2 cellular contexts compared by ENCODE assay signal in the genomic region with DNA sequence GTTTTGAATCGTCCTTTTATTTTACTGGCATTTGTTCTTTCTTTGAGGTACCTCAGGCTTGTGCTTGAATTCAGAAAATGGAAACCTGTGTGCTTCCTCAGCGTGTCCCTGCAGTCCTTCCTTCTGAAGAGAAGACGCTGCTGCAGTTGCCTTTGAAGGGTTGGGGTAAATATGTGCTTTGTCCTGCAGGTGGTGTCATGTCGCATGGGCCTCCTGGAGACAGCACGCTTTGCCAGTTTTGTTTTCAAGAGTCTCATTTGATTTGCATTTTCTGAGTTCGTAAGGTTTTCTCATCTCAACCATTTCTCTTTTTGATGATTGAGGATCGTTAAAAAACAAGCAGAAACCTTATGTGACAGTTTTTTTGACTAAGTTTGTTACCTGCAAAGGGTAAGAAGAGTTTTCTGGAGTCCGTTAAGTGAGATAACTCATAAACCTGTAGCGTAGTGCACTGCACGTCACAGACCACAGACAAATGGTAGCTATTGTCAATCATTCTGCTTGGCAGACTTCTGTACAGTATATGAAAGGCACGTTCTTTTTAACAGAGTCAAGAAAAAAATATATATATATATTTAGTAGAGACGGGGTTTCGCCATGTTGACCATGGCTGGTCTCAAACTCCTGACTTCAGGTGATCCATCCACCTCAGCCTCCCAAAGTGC.
A peak's percentile ranks its signal among the peaks of the same experiment; 100 is the strongest.
TF ChIP-seq lines count a peak whose summit lies in the region.

No MANE protein-coding gene starts in this region.

TF ChIP-seq in SK-N-SH treated with all-trans-retinoic acid at 6 μM for 48 hours, 23 proteins besides CTCF, POLR2A, EP300 and RAD21 (continued from another document):
- TF ChIP-seq, protein P1, sequence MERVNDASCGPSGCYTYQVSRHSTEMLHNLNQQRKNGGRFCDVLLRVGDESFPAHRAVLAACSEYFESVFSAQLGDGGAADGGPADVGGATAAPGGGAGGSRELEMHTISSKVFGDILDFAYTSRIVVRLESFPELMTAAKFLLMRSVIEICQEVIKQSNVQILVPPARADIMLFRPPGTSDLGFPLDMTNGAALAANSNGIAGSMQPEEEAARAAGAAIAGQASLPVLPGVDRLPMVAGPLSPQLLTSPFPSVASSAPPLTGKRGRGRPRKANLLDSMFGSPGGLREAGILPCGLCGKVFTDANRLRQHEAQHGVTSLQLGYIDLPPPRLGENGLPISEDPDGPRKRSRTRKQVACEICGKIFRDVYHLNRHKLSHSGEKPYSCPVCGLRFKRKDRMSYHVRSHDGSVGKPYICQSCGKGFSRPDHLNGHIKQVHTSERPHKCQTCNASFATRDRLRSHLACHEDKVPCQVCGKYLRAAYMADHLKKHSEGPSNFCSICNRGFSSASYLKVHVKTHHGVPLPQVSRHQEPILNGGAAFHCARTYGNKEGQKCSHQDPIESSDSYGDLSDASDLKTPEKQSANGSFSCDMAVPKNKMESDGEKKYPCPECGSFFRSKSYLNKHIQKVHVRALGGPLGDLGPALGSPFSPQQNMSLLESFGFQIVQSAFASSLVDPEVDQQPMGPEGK (CRISPR knock-in tag; IDR thresholded peaks at IDR 0.05; ENCODE audit: borderline replicate concordance) = no peak
- TF ChIP-seq ISL1 (CRISPR knock-in tag; IDR thresholded peaks at IDR 0.05) (no peak), PPARA (CRISPR knock-in tag; IDR thresholded peaks at IDR 0.05; ENCODE audit: borderline replicate concordance) (no peak)
TF ChIP-seq in SK-N-SH treated with all-trans-retinoic acid at 6 μM for 48 hours: peak in this region for 0.

TF ChIP-seq in HepG2, 621 proteins besides CTCF, POLR2A, EP300 and RAD21 (continued from another document):
- peak; percentile 16; the same call in 1 of the 2 replicates for TF ChIP-seq SMC3 (IDR thresholded peaks at IDR 0.05; ENCODE audit: low read length)
TF ChIP-seq in HepG2: peak in this region for 2.
